ENCODE assay signal across 1 cellular context in genomic region chr17:4998027-4998665, GRCh38.
TF ChIP-seq lines count a peak whose summit lies in the region.

No MANE protein-coding gene starts in this region.

TF ChIP-seq in HEK293, 187 proteins besides CTCF, POLR2A, EP300 and RAD21 (continued from another document):
- no peak for TF ChIP-seq REST (tag by site-specific recombination; IDR thresholded peaks at IDR 0.05)
- no peak for TF ChIP-seq ZNF843 (tag by site-specific recombination; IDR thresholded peaks at IDR 0.05)
- TF ChIP-seq ZEB2 (tag by site-specific recombination; IDR thresholded peaks at IDR 0.05) = no peak
- no peak for TF ChIP-seq KLF17 (tag by site-specific recombination; IDR thresholded peaks at IDR 0.05)
- TF ChIP-seq ZBTB26 (tag by site-specific recombination; optimal IDR thresholded peaks at IDR 0.05) = peak; percentile 1
- peak; percentile 47 for TF ChIP-seq ZNF335 (tag by site-specific recombination; conservative IDR thresholded peaks at IDR 0.05)
- peak; percentile 59 for TF ChIP-seq PATZ1 (tag by site-specific recombination; IDR thresholded peaks at IDR 0.05)
- no peak for TF ChIP-seq ZNF701 (tag by site-specific recombination; IDR thresholded peaks at IDR 0.05)
- TF ChIP-seq ZNF24 (tag by site-specific recombination; IDR thresholded peaks at IDR 0.05) = no peak
- TF ChIP-seq GLIS2 (tag by site-specific recombination; IDR thresholded peaks at IDR 0.05) = peak; percentile 93
- peak; percentile 72 for TF ChIP-seq ZNF600 (tag by site-specific recombination; IDR thresholded peaks at IDR 0.05)
- no peak for TF ChIP-seq ZNF10 (tag by site-specific recombination; IDR thresholded peaks at IDR 0.05)
- no peak for TF ChIP-seq ZNF521 (tag by site-specific recombination; IDR thresholded peaks at IDR 0.05)
- TF ChIP-seq ZNF394 (tag by site-specific recombination; IDR thresholded peaks at IDR 0.05; ENCODE audit: borderline replicate concordance) = 0 out of 2 replicates have a peak, but pooled peaks have one; percentile 92
- no peak for TF ChIP-seq ZNF19 (tag by site-specific recombination; IDR thresholded peaks at IDR 0.05; ENCODE audit: low read depth)
- TF ChIP-seq ZNF623 (tag by site-specific recombination; IDR thresholded peaks at IDR 0.05) = no peak
- TF ChIP-seq HIC1 (tag by site-specific recombination; IDR thresholded peaks at IDR 0.05) = no peak
- no peak for TF ChIP-seq SCRT2 (tag by site-specific recombination; IDR thresholded peaks at IDR 0.05)
